ENCODE assay signal across 8 cellular contexts in the genomic region with DNA sequence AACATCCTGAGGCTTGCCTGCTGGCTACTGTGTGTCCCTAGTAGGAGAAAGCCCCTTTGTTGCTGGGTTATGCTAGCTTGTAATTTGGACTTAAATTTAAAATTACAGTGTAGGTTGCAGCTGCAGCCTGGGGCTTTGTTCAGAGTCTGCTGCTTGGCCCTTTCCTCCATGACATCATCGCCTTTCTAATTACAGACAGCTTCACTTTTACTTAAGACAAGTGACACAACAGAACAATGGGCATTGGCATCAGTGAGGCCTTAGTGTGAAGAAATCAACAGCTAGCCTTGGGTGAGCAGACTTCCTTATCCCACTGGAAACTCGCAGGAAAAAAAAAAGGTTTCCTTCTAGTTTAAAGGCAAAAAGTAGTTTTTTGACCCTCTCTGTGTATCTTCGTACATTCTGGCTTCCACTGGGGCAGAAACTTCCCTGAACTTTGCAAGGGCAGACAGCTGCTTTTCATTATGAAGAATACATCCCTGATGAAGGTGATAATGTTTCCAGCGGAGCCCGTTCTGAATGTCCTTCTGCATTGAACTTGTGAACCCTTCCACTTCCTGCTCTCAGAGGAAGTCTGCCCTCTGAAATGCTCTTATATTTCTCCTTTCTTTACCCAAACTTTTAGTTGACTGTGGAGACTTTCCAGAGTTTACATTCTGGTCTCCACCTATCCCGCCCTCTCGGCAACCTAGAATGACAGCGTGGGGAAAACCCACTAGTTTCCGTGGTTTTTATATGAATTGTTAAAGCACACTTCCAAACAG.
DNase-seq lines count a peak whose midpoint lies in the region; FAIRE-seq and TF ChIP-seq lines count a peak whose summit lies in the region.

No MANE protein-coding gene starts in this region.

- intact Hi-C loops in posterior vena cava (cut with DNase I): no loop called here

- TF ChIP-seq POLR2A in GM12892 (IDR thresholded peaks at IDR 0.05; ENCODE audit: low read depth, low read length): no peak

- H3K27ac ChIP-seq in SJCRH30: peak overlapping the region; percentile 81
- peak overlapping the region; percentile 22 to 54 for H3K27ac ChIP-seq in esophagus (ENCODE audit: low read depth in 2 of 2, low read length in 1 of 2)

- no peaks in the 10 kb centered on the region for H3K36me3 Mint-ChIP-seq in progenitor cell of endocrine pancreas (ENCODE audit: insufficient read depth)

- peaks cover 40% of the 10 kb centered on the region for H3K9me3 Mint-ChIP-seq in progenitor cell of endocrine pancreas (ENCODE audit: low read depth)

- peaks cover 20% of the 10 kb centered on the region for H3K4me1 Mint-ChIP-seq in progenitor cell of endocrine pancreas (ENCODE audit: low read depth)

- H3K27ac Mint-ChIP-seq in progenitor cell of endocrine pancreas: peak overlapping the region; percentile 62

- DNase-seq in GM12892 (ENCODE audit: insufficient read length) (no peak), SJCRH30 (peak; percentile 24 to 64), progenitor cell of endocrine pancreas (ENCODE audit: low spot score, unreplicated experiment) (no peak), posterior vena cava (ENCODE audit: low spot score) (no peak), cerebellar nuclear complex (lab: John Stamatoyannopoulos, UW) (no peak), NCI-H187 treated with DMSO at 0.1 percent for 48 hours (lab: John Stamatoyannopoulos, UW) (no peak)
- DNase-seq in effector CD8-positive, alpha-beta T cell (lab: John Stamatoyannopoulos, UW): no peak

- H3K4me3 Mint-ChIP-seq in progenitor cell of endocrine pancreas (ENCODE audit: low read depth): no peak overlapping the region

- no peak for TF ChIP-seq CTCF in progenitor cell of endocrine pancreas (IDR thresholded peaks at IDR 0.05; ENCODE audit: unreplicated experiment)

- H3K4me1 ChIP-seq in SJCRH30 (peaks cover 33% of the 10 kb centered on the region), esophagus (ENCODE audit: control insufficient read depth in 2 of 2, insufficient read depth in 2 of 2, low read length in 1 of 2) (no peaks in the 10 kb centered on the region)

- H3K36me3 ChIP-seq in SJCRH30: no peaks in the 10 kb centered on the region
- H3K36me3 ChIP-seq in esophagus (ENCODE audit: control insufficient read depth in 2 of 2, insufficient read depth in 2 of 2, low read length in 1 of 2): no peaks in the 10 kb centered on the region

- H3K9me3 ChIP-seq in SJCRH30 (replicated peaks) (peaks cover 7% of the 10 kb centered on the region; the same call in 1 of the 2 replicates), esophagus (ENCODE audit: control insufficient read depth in 2 of 2, insufficient read depth in 1 of 2, low read depth in 1 of 2, low read length in 1 of 2) (no peaks in the 10 kb centered on the region)

- WGBS in esophagus, 2 donors: 43 to 60% methylated on average over 9 of the region's 9 CpGs

- H3K27me3 Mint-ChIP-seq in progenitor cell of endocrine pancreas: no peaks in the 10 kb centered on the region

- peak; percentile 95 for FAIRE-seq in GM12892 (lab: Jason Lieb, UNC)

- peak overlapping the region; percentile 18; the same call in 1 of the 2 replicates for H3K4me3 ChIP-seq in SJCRH30
- no peak overlapping the region for H3K4me3 ChIP-seq in esophagus (ENCODE audit: low read depth in 1 of 2, low read length in 2 of 2)

- H3K27me3 ChIP-seq in SJCRH30 (no peaks in the 10 kb centered on the region), esophagus (ENCODE audit: control insufficient read depth in 1 of 2, insufficient read depth in 2 of 2, low read length in 2 of 2) (peaks cover 0 to 4% of the 10 kb centered on the region in 2 donors)

Comparison
In these comparisons a context has a peak if more than half of its experiments do, and no peak if none do; other contexts are left out.
1. DNase-seq: peak in SJCRH30 (2 of 2); none in GM12892 (single experiment), progenitor cell of endocrine pancreas (single experiment), posterior vena cava (single experiment), cerebellar nuclear complex (0 of 2), NCI-H187 treated with DMSO at 0.1 percent for 48 hours (single experiment) and effector CD8-positive, alpha-beta T cell (single experiment).